Comparison of ENCODE assay signal across 11 cellular contexts in the genomic region with DNA sequence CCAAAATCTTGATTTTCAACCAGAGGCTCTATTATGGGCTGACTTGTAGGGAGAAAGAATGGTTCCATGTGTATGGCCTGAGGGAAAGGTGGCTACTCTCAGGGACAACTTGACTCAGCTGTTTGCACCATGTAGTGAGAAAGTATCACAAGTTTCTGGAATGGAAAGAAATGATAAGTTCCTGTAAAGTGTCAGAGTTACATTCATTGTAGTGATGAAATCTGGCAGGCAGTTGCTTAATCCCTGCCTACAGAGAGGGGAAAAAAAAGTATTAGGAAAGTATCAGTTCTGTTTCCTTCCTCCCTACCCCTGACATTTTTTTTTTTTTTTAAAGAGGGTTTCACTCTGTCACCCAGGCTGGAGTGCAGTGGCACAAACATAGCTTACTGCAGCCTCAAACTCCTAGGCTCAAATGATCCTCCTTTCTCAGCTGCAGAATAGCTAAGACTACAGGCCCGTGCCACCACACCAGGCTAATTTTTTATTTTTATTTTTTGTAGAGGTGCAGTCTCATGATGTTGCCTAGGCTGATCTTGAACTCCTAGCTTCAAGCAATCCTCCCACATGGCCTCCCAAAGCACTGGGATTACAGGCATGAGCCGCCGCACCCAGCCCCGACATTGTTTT. TPM values are rescaled to one million over a fixed set of nuclear protein-coding genes. Genes with fewer than 3 reads are reported as not detected.
DNase-seq lines count a peak whose midpoint lies in the region; ATAC-seq and TF ChIP-seq lines count a peak whose summit lies in the region.
"Had no signal": no experiment of that assay in that cellular context is flagged by ENCODE, and none has a peak within 500 bp of the region (broad histone marks: within the 10 kb centered on the region; RNA-seq: fewer than 3 reads in every experiment).

No MANE protein-coding gene starts in this region.

- H2AFZ ChIP-seq in fibroblast of lung (ENCODE audit: low read length) = no peak overlapping the region

- H3K9me3 ChIP-seq in SK-N-MC (ENCODE audit: low read depth, low read length) (no peaks in the 10 kb centered on the region), fibroblast of lung (ENCODE audit: control insufficient read depth, insufficient read depth, low read depth, low read length) (no peaks in the 10 kb centered on the region)
- H3K9me3 ChIP-seq: prostate gland had no signal

- H3K79me2 ChIP-seq in fibroblast of lung (ENCODE audit: control insufficient read depth, insufficient read depth, low read length) = peaks cover 2% of the 10 kb centered on the region

- intact Hi-C loops in activated CD8-positive, alpha-beta T cell treated with anti-CD3 and anti-CD28 coated beads for 36 hours (cut with micrococcal nuclease) = loop anchor here (5.0 kb wide), 1 partner anchor 658 kb away; a partner anchor contains a TSS

- peaks cover 3% of the 10 kb centered on the region for H3K36me3 Mint-ChIP-seq in activated CD8-positive, alpha-beta T cell treated with anti-CD3 and anti-CD28 coated beads for 36 hours (ENCODE audit: low read depth)
- peaks cover 34% of the 10 kb centered on the region for H3K36me3 Mint-ChIP-seq in activated CD8-positive, alpha-beta T cell treated with anti-CD3 and anti-CD28 coated beads, Interleukin-2, amount 10 ng/mL, durations not matched to agents 7 days and 5 days (ENCODE audit: low read depth)

- peak; percentile 22 for DNase-seq in activated CD8-positive, alpha-beta T cell treated with anti-CD3 and anti-CD28 coated beads for 36 hours
- DNase-seq in activated CD8-positive, alpha-beta T cell treated with anti-CD3 and anti-CD28 coated beads, Interleukin-2, amount 10 ng/mL, durations not matched to agents 7 days and 5 days = no peak
- DNase-seq in SK-N-MC (ENCODE audit: low read depth, low spot score) (no peak), fibroblast of lung (ENCODE audit: low read depth in 2 of 2) (peak; percentile 28 to 69), DMS79 (lab: John Stamatoyannopoulos, UW) (no peak)
- no peak for DNase-seq in stimulated activated naive CD8-positive, alpha-beta T cell treated with anti-CD3 and anti-CD28 coated beads, Interleukin-15, Interleukin-2, amounts not matched to agents 100 U/mL and 50 U/mL, for 24 hours
- DNase-seq: NCI-H1436, RPMI8226 had no signal

- H3K9ac ChIP-seq in SK-N-MC (ENCODE audit: insufficient read length) (no peak overlapping the region), fibroblast of lung (ENCODE audit: insufficient read depth, low read length) (no peak overlapping the region)

- no peak overlapping the region for H3K4me2 ChIP-seq in fibroblast of lung (ENCODE audit: extremely low read depth, insufficient read depth, low read length)

- H3K36me3 ChIP-seq in SK-N-MC (ENCODE audit: insufficient read depth, low read length) (no peaks in the 10 kb centered on the region), fibroblast of lung (ENCODE audit: control insufficient read depth, insufficient read depth, low read length) (no peaks in the 10 kb centered on the region)
- H3K36me3 ChIP-seq: prostate gland had no signal

- ATAC-seq in activated CD8-positive, alpha-beta T cell treated with anti-CD3 and anti-CD28 coated beads for 36 hours = peak; percentile 37
- no peak for ATAC-seq in activated CD8-positive, alpha-beta T cell treated with anti-CD3 and anti-CD28 coated beads, Interleukin-2, amount 10 ng/mL, durations not matched to agents 7 days and 5 days
- ATAC-seq in stimulated activated naive CD8-positive, alpha-beta T cell treated with anti-CD3 and anti-CD28 coated beads, Interleukin-15, Interleukin-2, amounts not matched to agents 100 U/mL and 50 U/mL, for 24 hours = peak; percentile 65
- ATAC-seq in GM18867 (IDR thresholded peaks at IDR 0.05; ENCODE audit: unreplicated experiment) (no peak), HG03457 (IDR thresholded peaks at IDR 0.05; ENCODE audit: unreplicated experiment) (no peak)

- CTCF ChIA-PET in activated CD8-positive, alpha-beta T cell treated with anti-CD3 and anti-CD28 coated beads for 36 hours (lab: Charles Lee) = interaction anchor here (0.9 to 1.2 kb wide), 3 partner anchors 8 to 13 kb away, joined by 3 read pairs; no protein-coding TSS in a partner anchor
- CTCF ChIA-PET in activated CD8-positive, alpha-beta T cell treated with anti-CD3 and anti-CD28 coated beads, Interleukin-2, amount 10 ng/mL, durations not matched to agents 7 days and 5 days (lab: Charles Lee) = interaction anchor here (0.7 to 1.2 kb wide), 2 partner anchors 16 to 1234 kb away, joined by 3 read pairs; no protein-coding TSS in a partner anchor

- no peaks in the 10 kb centered on the region for H3K27me3 ChIP-seq in fibroblast of lung (ENCODE audit: control insufficient read depth, insufficient read depth, low read length)

- POLR2A ChIA-PET in activated CD8-positive, alpha-beta T cell treated with anti-CD3 and anti-CD28 coated beads for 36 hours (lab: Charles Lee) = no interaction called here
- POLR2A ChIA-PET in activated CD8-positive, alpha-beta T cell treated with anti-CD3 and anti-CD28 coated beads, Interleukin-2, amount 10 ng/mL, durations not matched to agents 7 days and 5 days (lab: Charles Lee) = no interaction called here

- no peaks in the 10 kb centered on the region for H3K9me3 Mint-ChIP-seq in activated CD8-positive, alpha-beta T cell treated with anti-CD3 and anti-CD28 coated beads for 36 hours
- no peaks in the 10 kb centered on the region for H3K9me3 Mint-ChIP-seq in activated CD8-positive, alpha-beta T cell treated with anti-CD3 and anti-CD28 coated beads, Interleukin-2, amount 10 ng/mL, durations not matched to agents 7 days and 5 days (ENCODE audit: insufficient read depth)

- H3K4me1 ChIP-seq in fibroblast of lung (ENCODE audit: control insufficient read depth, extremely low read depth, insufficient read depth, low read length) = peaks cover 3% of the 10 kb centered on the region
- H3K4me1 ChIP-seq: prostate gland had no signal

- H3K4me3 Mint-ChIP-seq in activated CD8-positive, alpha-beta T cell treated with anti-CD3 and anti-CD28 coated beads for 36 hours = no peak overlapping the region
- no peak overlapping the region for H3K4me3 Mint-ChIP-seq in activated CD8-positive, alpha-beta T cell treated with anti-CD3 and anti-CD28 coated beads, Interleukin-2, amount 10 ng/mL, durations not matched to agents 7 days and 5 days

- H3K4me1 Mint-ChIP-seq in activated CD8-positive, alpha-beta T cell treated with anti-CD3 and anti-CD28 coated beads for 36 hours (ENCODE audit: low read depth) = peaks cover 35% of the 10 kb centered on the region
- H3K4me1 Mint-ChIP-seq in activated CD8-positive, alpha-beta T cell treated with anti-CD3 and anti-CD28 coated beads, Interleukin-2, amount 10 ng/mL, durations not matched to agents 7 days and 5 days (ENCODE audit: low read depth) = peaks cover 13% of the 10 kb centered on the region

- no peak for TF ChIP-seq CTCF in activated CD8-positive, alpha-beta T cell treated with anti-CD3 and anti-CD28 coated beads for 36 hours (IDR thresholded peaks at IDR 0.05)
- TF ChIP-seq CTCF in fibroblast of lung (conservative IDR thresholded peaks at IDR 0.05 in 1 of 2, IDR thresholded peaks at IDR 0.05 in 1 of 2; ENCODE audit: low read depth in 1 of 2, low read length in 2 of 2) = no peak

- H3K27ac Mint-ChIP-seq in activated CD8-positive, alpha-beta T cell treated with anti-CD3 and anti-CD28 coated beads for 36 hours = peak overlapping the region; percentile 62
- no peak overlapping the region for H3K27ac Mint-ChIP-seq in activated CD8-positive, alpha-beta T cell treated with anti-CD3 and anti-CD28 coated beads, Interleukin-2, amount 10 ng/mL, durations not matched to agents 7 days and 5 days

- no peaks in the 10 kb centered on the region for H3K27me3 Mint-ChIP-seq in activated CD8-positive, alpha-beta T cell treated with anti-CD3 and anti-CD28 coated beads for 36 hours
- H3K27me3 Mint-ChIP-seq in activated CD8-positive, alpha-beta T cell treated with anti-CD3 and anti-CD28 coated beads, Interleukin-2, amount 10 ng/mL, durations not matched to agents 7 days and 5 days (ENCODE audit: low read depth) = no peaks in the 10 kb centered on the region

- H3K4me3 ChIP-seq in SK-N-MC = no peak overlapping the region
- H3K4me3 ChIP-seq in fibroblast of lung (replicated peaks in 1 of 4; ENCODE audit: control extremely low read depth in 1 of 4, insufficient read depth in 1 of 4, low read depth in 3 of 4, low read length in 4 of 4) = no peak overlapping the region
- H3K4me3 ChIP-seq: prostate gland had no signal

- H3K27ac ChIP-seq in SK-N-MC (peak overlapping the region; percentile 75), fibroblast of lung (ENCODE audit: insufficient read depth, low read length) (no peak overlapping the region)
- H3K27ac ChIP-seq: prostate gland had no signal

- no peaks in the 10 kb centered on the region for H4K20me1 ChIP-seq in fibroblast of lung (ENCODE audit: control insufficient read depth, extremely low read depth, insufficient read depth, low read length)

RNA-seq across cellular contexts. Expression of a gene that starts 4.7 kb away (rescaled TPM):
- 10 to 100 TPM; 27.5 to 32.2 TPM for total RNA-seq in activated CD8-positive, alpha-beta T cell treated with anti-CD3 and anti-CD28 coated beads for 36 hours
- 10 to 100 TPM; 40.9 to 42.0 TPM for total RNA-seq in activated CD8-positive, alpha-beta T cell treated with anti-CD3 and anti-CD28 coated beads, Interleukin-2, amount 10 ng/mL, durations not matched to agents 7 days and 5 days
- total RNA-seq in fibroblast of lung = 120 and 131 TPM in 2 replicates
- polyA plus RNA-seq in fibroblast of lung = 52.9 and 53.0 TPM in 2 replicates
- 30.8 and 35.4 TPM in 2 replicates for polyA plus RNA-seq in fibroblast of lung (2012)
- 26.5 and 29.9 TPM in 2 replicates for polyA minus RNA-seq in fibroblast of lung (ENCODE audit: low replicate concordance)

RNA-seq across cellular contexts. Expression of a gene that starts 21.7 kb away (rescaled TPM):
- 10 to 100 TPM in 1 of 2 experiments, 1 to 10 TPM in 1; 8.9 to 11.1 TPM for total RNA-seq in activated CD8-positive, alpha-beta T cell treated with anti-CD3 and anti-CD28 coated beads for 36 hours
- 10 to 100 TPM; 15.8 to 17.2 TPM for total RNA-seq in activated CD8-positive, alpha-beta T cell treated with anti-CD3 and anti-CD28 coated beads, Interleukin-2, amount 10 ng/mL, durations not matched to agents 7 days and 5 days
- 20.5 and 22.6 TPM in 2 replicates for total RNA-seq in fibroblast of lung
- 31.6 and 35.1 TPM in 2 replicates for polyA plus RNA-seq in fibroblast of lung
- 37.2 and 40.7 TPM in 2 replicates for polyA plus RNA-seq in fibroblast of lung (2012)
- polyA minus RNA-seq in fibroblast of lung (ENCODE audit: low replicate concordance) = 0.12 and 1.2 TPM in 2 replicates

RNA-seq across cellular contexts. Expression of a gene that starts 43.0 kb away (rescaled TPM):
- total RNA-seq in activated CD8-positive, alpha-beta T cell treated with anti-CD3 and anti-CD28 coated beads for 36 hours = under 1 TPM; 0.20 to 0.65 TPM
- under 1 TPM; 0.60 to 0.71 TPM for total RNA-seq in activated CD8-positive, alpha-beta T cell treated with anti-CD3 and anti-CD28 coated beads, Interleukin-2, amount 10 ng/mL, durations not matched to agents 7 days and 5 days
- 14.6 and 15.7 TPM in 2 replicates for total RNA-seq in fibroblast of lung
- polyA plus RNA-seq in fibroblast of lung = 24.0 and 48.8 TPM in 2 replicates
- polyA plus RNA-seq in fibroblast of lung (2012) = 19.5 and 38.6 TPM in 2 replicates
- polyA minus RNA-seq in fibroblast of lung (ENCODE audit: low replicate concordance) = 4.0 and 10.6 TPM in 2 replicates

Comparison
In these comparisons a context has a peak if more than half of its experiments do, and no peak if none do; other contexts are left out.
1. ATAC-seq: peak in activated CD8-positive, alpha-beta T cell treated with anti-CD3 and anti-CD28 coated beads for 36 hours (single experiment) and stimulated activated naive CD8-positive, alpha-beta T cell treated with anti-CD3 and anti-CD28 coated beads, Interleukin-15, Interleukin-2, amounts not matched to agents 100 U/mL and 50 U/mL, for 24 hours (single experiment); none in activated CD8-positive, alpha-beta T cell treated with anti-CD3 and anti-CD28 coated beads, Interleukin-2, amount 10 ng/mL, durations not matched to agents 7 days and 5 days (single experiment), GM18867 (single experiment) and HG03457 (single experiment).
2. DNase-seq: peak in activated CD8-positive, alpha-beta T cell treated with anti-CD3 and anti-CD28 coated beads for 36 hours (single experiment) and fibroblast of lung (2 of 2); none in activated CD8-positive, alpha-beta T cell treated with anti-CD3 and anti-CD28 coated beads, Interleukin-2, amount 10 ng/mL, durations not matched to agents 7 days and 5 days (single experiment), SK-N-MC (single experiment), stimulated activated naive CD8-positive, alpha-beta T cell treated with anti-CD3 and anti-CD28 coated beads, Interleukin-15, Interleukin-2, amounts not matched to agents 100 U/mL and 50 U/mL, for 24 hours (single experiment) and DMS79 (single experiment).